In genomic region chr14:101062611-101063010, GRCh38 we compare ENCODE assay signal across 19 cellular contexts.
DNase-seq lines count a peak whose midpoint lies in the region; ATAC-seq and TF ChIP-seq lines count a peak whose summit lies in the region.
"Had no signal": no experiment of that assay in that cellular context is flagged by ENCODE, and none has a peak within 500 bp of the region (broad histone marks: within the 10 kb centered on the region; RNA-seq: fewer than 3 reads in every experiment).

No MANE protein-coding gene starts in this region.

- H4K91ac ChIP-seq in neuronal stem cell (ENCODE audit: low read depth, low read length, poor library complexity): no peak overlapping the region

- no peak overlapping the region for H2BK12ac ChIP-seq in neuronal stem cell (ENCODE audit: low read length)

- no peak overlapping the region for H3K23ac ChIP-seq in neuronal stem cell (ENCODE audit: low read depth, low read length, poor library complexity)

- DNase-seq in SJCRH30: no peak
- peak; percentile 26 for DNase-seq in fibroblast of mammary gland (ENCODE audit: low read depth)
- no peak for DNase-seq in neuronal stem cell (ENCODE audit: low spot score)
- peak; percentile 10 for DNase-seq in upper lobe of right lung
- DNase-seq in iPS-NIHi7 (ENCODE audit: extremely low spot score): no peak
- no peak for DNase-seq in transverse colon
- DNase-seq: ACHN; AML-193; CD4-positive, CD25-positive, alpha-beta regulatory T cell; EL; Karpas-422; MG63; NCI-H1092; NCI-H2107; NCI-H2227 treated with DMSO at 0.1 percent for 48 hours; NCI-H524 treated with DMSO at 0.1 percent for 48 hours had no signal

- H2BK15ac ChIP-seq in neuronal stem cell (ENCODE audit: low read length): no peak overlapping the region

- intact Hi-C loops in upper lobe of right lung (cut with DNase I) (no loop called here), transverse colon (cut with DNase I; ENCODE audit: low total_unique reads) (no loop called here)

- in situ Hi-C loops in transverse colon (cut with MboI; ENCODE audit: low pct_ligation_motif_present in 1 of 4, low pct_unique_long_range_greater_than_20kb in 1 of 4, low sequenced_read_pairs in 3 of 4): no loop called here

- H3K27me3 ChIP-seq in SJCRH30: no peaks in the 10 kb centered on the region
- H3K27me3 ChIP-seq in neuronal stem cell (ENCODE audit: control insufficient read depth in 3 of 3, insufficient read depth in 3 of 3, low read depth in 1 of 3, low read length in 3 of 3): peaks cover 0 to 13% (median 0%) of the 10 kb centered on the region in 3 experiments
- no peaks in the 10 kb centered on the region for H3K27me3 ChIP-seq in upper lobe of right lung
- no peaks in the 10 kb centered on the region for H3K27me3 ChIP-seq in transverse colon
- H3K27me3 ChIP-seq: MG63 had no signal

- H3K27ac ChIP-seq in SJCRH30: peak overlapping the region; percentile 85
- H3K27ac ChIP-seq in neuronal stem cell (replicated peaks; ENCODE audit: low read length): no peak overlapping the region
- no peak overlapping the region for H3K27ac ChIP-seq in upper lobe of right lung
- H3K27ac ChIP-seq in transverse colon: no peak overlapping the region

- peaks cover 29% of the 10 kb centered on the region for H3K4me1 ChIP-seq in SJCRH30
- H3K4me1 ChIP-seq in neuronal stem cell (ENCODE audit: control insufficient read depth in 2 of 2, insufficient read depth in 1 of 2, low read depth in 1 of 2, low read length in 2 of 2): peaks cover 0 to 8% of the 10 kb centered on the region in 2 donors
- no peaks in the 10 kb centered on the region for H3K4me1 ChIP-seq in upper lobe of right lung
- no peaks in the 10 kb centered on the region for H3K4me1 ChIP-seq in transverse colon

- no peak overlapping the region for H3K9ac ChIP-seq in neuronal stem cell (ENCODE audit: low read depth, low read length, poor library complexity)

- H4K8ac ChIP-seq in neuronal stem cell (ENCODE audit: low read depth, low read length): no peak overlapping the region

- no peak overlapping the region for H2AK5ac ChIP-seq in neuronal stem cell (ENCODE audit: low read depth, low read length)

- ATAC-seq in upper lobe of right lung: no peak
- ATAC-seq in GM21360 (IDR thresholded peaks at IDR 0.05; ENCODE audit: unreplicated experiment): no peak
- ATAC-seq: Panc1, Right ventricle myocardium inferior had no signal

- H2AFZ ChIP-seq in neuronal stem cell (ENCODE audit: low read length): peak overlapping the region; percentile 73

- TF ChIP-seq CTCF in fibroblast of mammary gland (conservative IDR thresholded peaks at IDR 0.05; ENCODE audit: control insufficient read depth, insufficient read depth, low read depth, low read length) (no peak), upper lobe of right lung (IDR thresholded peaks at IDR 0.05) (no peak), transverse colon (IDR thresholded peaks at IDR 0.05) (no peak)

- TF ChIP-seq EP300 in transverse colon (IDR thresholded peaks at IDR 0.05; ENCODE audit: low read depth): no peak

- no peak overlapping the region for H3K4ac ChIP-seq in neuronal stem cell (ENCODE audit: low read length)

- no peak for TF ChIP-seq POLR2A in transverse colon (IDR thresholded peaks at IDR 0.05)

- peaks cover 84% of the 10 kb centered on the region for H3K36me3 ChIP-seq in SJCRH30
- peaks cover 0 to 3% of the 10 kb centered on the region in 2 donors for H3K36me3 ChIP-seq in neuronal stem cell (replicated peaks in 1 of 2; ENCODE audit: control insufficient read depth in 2 of 2, insufficient read depth in 2 of 2, low read length in 2 of 2)
- H3K36me3 ChIP-seq in upper lobe of right lung: no peaks in the 10 kb centered on the region
- no peaks in the 10 kb centered on the region for H3K36me3 ChIP-seq in transverse colon
- H3K36me3 ChIP-seq: MG63 had no signal

- H2BK5ac ChIP-seq in neuronal stem cell (ENCODE audit: low read length): no peak overlapping the region

- no CpG with 5 or more reads among the region's 8 CpGs for WGBS in neuronal stem cell (ENCODE audit: extremely low coverage in 2 of 2, insufficient read length in 2 of 2, insufficient replicate concordance in 1 of 2), 2 donors
- WGBS in transverse colon (ENCODE audit: low coverage in 1 of 2), 2 donors: 81 to 88% methylated on average over 8 of the region's 8 CpGs

- no peak overlapping the region for H3K14ac ChIP-seq in neuronal stem cell (ENCODE audit: low read length)

- H3K4me3 ChIP-seq in SJCRH30 (peak overlapping the region; percentile 14; the same call in 1 of the 2 replicates), fibroblast of mammary gland (ENCODE audit: control insufficient read depth, low read depth, low read length) (no peak overlapping the region), neuronal stem cell (ENCODE audit: low read length in 2 of 2) (no peak overlapping the region), upper lobe of right lung (no peak overlapping the region), transverse colon (no peak overlapping the region)
- H3K4me3 ChIP-seq: MG63 had no signal

- no peak overlapping the region for H2BK120ac ChIP-seq in neuronal stem cell (ENCODE audit: low read depth, low read length)

- H3K4me2 ChIP-seq in neuronal stem cell (ENCODE audit: insufficient read depth, low read length, poor library complexity, severe bottlenecking): no peak overlapping the region

- H3K18ac ChIP-seq in neuronal stem cell (ENCODE audit: low read length): no peak overlapping the region

- no peaks in the 10 kb centered on the region for H3K9me3 ChIP-seq in SJCRH30 (replicated peaks)
- H3K9me3 ChIP-seq in neuronal stem cell (replicated peaks in 1 of 2; ENCODE audit: control insufficient read depth in 2 of 2, insufficient read depth in 1 of 2, low read depth in 1 of 2, low read length in 2 of 2): peaks cover 11 to 12% of the 10 kb centered on the region in 2 donors
- no peaks in the 10 kb centered on the region for H3K9me3 ChIP-seq in upper lobe of right lung
- H3K9me3 ChIP-seq in transverse colon: no peaks in the 10 kb centered on the region
- H3K9me3 ChIP-seq: MG63 had no signal

- no peaks in the 10 kb centered on the region for H3K79me1 ChIP-seq in neuronal stem cell (ENCODE audit: low read depth, low read length)

Comparison
In these comparisons a context has a peak if more than half of its experiments do, and no peak if none do; other contexts are left out.
1. DNase-seq: peak in fibroblast of mammary gland (single experiment) and upper lobe of right lung (single experiment); none in SJCRH30 (0 of 2), neuronal stem cell (single experiment), iPS-NIHi7 (single experiment) and transverse colon (single experiment).